27 cellular contexts compared by ENCODE assay signal in the genomic region with DNA sequence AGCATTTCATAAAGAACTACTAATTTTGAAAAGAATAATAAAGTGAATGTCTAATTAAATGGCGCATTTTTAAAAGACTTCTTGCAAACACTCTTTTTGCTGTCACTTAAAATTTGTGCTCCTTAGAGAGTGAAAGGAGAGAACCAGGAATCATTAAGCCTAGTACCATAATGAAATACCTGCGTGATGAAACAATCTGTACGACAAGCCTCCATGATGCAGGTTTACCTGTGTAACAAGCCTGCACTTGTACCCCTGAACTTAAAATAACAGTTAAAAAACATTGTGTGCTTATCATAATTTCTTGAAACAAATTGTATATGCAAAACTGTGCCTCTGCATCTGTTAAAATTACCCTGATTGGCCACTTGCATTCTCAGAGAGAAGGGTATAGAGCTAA.
"Had no signal": no experiment of that assay in that cellular context is flagged by ENCODE, and none has a peak within 500 bp of the region (broad histone marks: within the 10 kb centered on the region; RNA-seq: fewer than 3 reads in every experiment).

No MANE protein-coding gene starts in this region.

- H3K27ac Mint-ChIP-seq: mesothelial cell of epicardium; naive B cell; natural killer cell treated with Interleukin-12 subunit alpha and Interleukin-12 subunit beta and Interleukin-15 and Interleukin-18, amount 100 ng/mL, for 72 hours; stimulated activated naive B cell treated with anti-CD40 and anti-IgM and Interleukin-4, amounts not matched to agents 10 μg/mL and 1 μg/mL and 100 μg/mL, for 72 hours; stimulated activated naive CD8-positive, alpha-beta T cell treated with anti-CD3 and anti-CD28 coated beads, Interleukin-15, Interleukin-2, amounts not matched to agents 100 ng/mL and 50 ng/mL, for 24 hours had no signal

- H3K36me3 Mint-ChIP-seq: naive B cell; natural killer cell treated with Interleukin-12 subunit alpha and Interleukin-12 subunit beta and Interleukin-15 and Interleukin-18, amount 100 ng/mL, for 72 hours; stimulated activated naive B cell treated with anti-CD40 and anti-IgM and Interleukin-4, amounts not matched to agents 10 μg/mL and 1 μg/mL and 100 μg/mL, for 72 hours had no signal

- H3K4me3 Mint-ChIP-seq: mesothelial cell of epicardium; naive B cell; natural killer cell treated with Interleukin-12 subunit alpha and Interleukin-12 subunit beta and Interleukin-15 and Interleukin-18, amount 100 ng/mL, for 72 hours; neural crest cell; stimulated activated naive B cell treated with anti-CD40 and anti-IgM and Interleukin-4, amounts not matched to agents 10 μg/mL and 1 μg/mL and 100 μg/mL, for 72 hours; stimulated activated naive CD8-positive, alpha-beta T cell treated with anti-CD3 and anti-CD28 coated beads, Interleukin-15, Interleukin-2, amounts not matched to agents 100 ng/mL and 50 ng/mL, for 24 hours had no signal

- ATAC-seq: gastrocnemius medialis; left lobe of liver; mucosa of descending colon; natural killer cell treated with Interleukin-12 subunit alpha and Interleukin-12 subunit beta and Interleukin-15 and Interleukin-18, amount 100 ng/mL, for 72 hours; pancreas; right lobe of liver; stimulated activated naive B cell treated with anti-CD40 and anti-IgM and Interleukin-4, amounts not matched to agents 10 μg/mL and 1 μg/mL and 100 μg/mL, for 72 hours had no signal

- H3K36me3 ChIP-seq: esophagus squamous epithelium, gastrocnemius medialis, neutrophil, pancreas, right lobe of liver, thoracic aorta, tibial nerve, upper lobe of left lung had no signal

- H3K27me3 ChIP-seq: dorsolateral prefrontal cortex, esophagus squamous epithelium, gastrocnemius medialis, neutrophil, pancreas, right lobe of liver, tibial nerve, upper lobe of left lung had no signal

- H3K4me3 ChIP-seq: dorsolateral prefrontal cortex, esophagus squamous epithelium, gastrocnemius medialis, lung, mucosa of descending colon, pancreas, right lobe of liver, thoracic aorta, tibial nerve, upper lobe of left lung had no signal

- H3K4me1 ChIP-seq: esophagus squamous epithelium, gastrocnemius medialis, pancreas, right lobe of liver, tibial nerve, upper lobe of left lung had no signal

- H3K9me3 Mint-ChIP-seq: naive B cell; stimulated activated naive B cell treated with anti-CD40 and anti-IgM and Interleukin-4, amounts not matched to agents 10 μg/mL and 1 μg/mL and 100 μg/mL, for 72 hours; stimulated activated naive CD8-positive, alpha-beta T cell treated with anti-CD3 and anti-CD28 coated beads, Interleukin-15, Interleukin-2, amounts not matched to agents 100 ng/mL and 50 ng/mL, for 24 hours had no signal

- H3K4me1 Mint-ChIP-seq: naive B cell; stimulated activated naive B cell treated with anti-CD40 and anti-IgM and Interleukin-4, amounts not matched to agents 10 μg/mL and 1 μg/mL and 100 μg/mL, for 72 hours had no signal

- H3K9me3 ChIP-seq: esophagus squamous epithelium, gastrocnemius medialis, mucosa of descending colon, neutrophil, pancreas, right lobe of liver, thoracic aorta, tibial nerve, upper lobe of left lung had no signal

- H3K27ac ChIP-seq: dorsolateral prefrontal cortex, esophagus squamous epithelium, gastrocnemius medialis, neutrophil, pancreas, right lobe of liver, thoracic aorta, tibial nerve, upper lobe of left lung had no signal

- H3K27me3 Mint-ChIP-seq: naive B cell; natural killer cell treated with Interleukin-12 subunit alpha and Interleukin-12 subunit beta and Interleukin-15 and Interleukin-18, amount 100 ng/mL, for 72 hours; stimulated activated naive B cell treated with anti-CD40 and anti-IgM and Interleukin-4, amounts not matched to agents 10 μg/mL and 1 μg/mL and 100 μg/mL, for 72 hours; stimulated activated naive CD8-positive, alpha-beta T cell treated with anti-CD3 and anti-CD28 coated beads, Interleukin-15, Interleukin-2, amounts not matched to agents 100 ng/mL and 50 ng/mL, for 24 hours had no signal

- DNase-seq: dorsolateral prefrontal cortex; effector CD4-positive, alpha-beta T cell; erythroblast; esophagus squamous epithelium; gastrocnemius medialis; head of caudate nucleus; kidney; mesenchymal stem cell; mucosa of descending colon; naive B cell; pancreas; retina; right lobe of liver; small intestine; stimulated activated CD4-positive, alpha-beta T cell treated with anti-CD3 and anti-CD28 coated beads, Interleukin-15, amount 100 ng/mL, for 24 hours; stimulated activated CD4-positive, alpha-beta T cell treated with anti-CD3 and anti-CD28 coated beads, Interleukin-2, amount 100 ng/mL, for 48 hours; stimulated activated naive B cell treated with anti-CD40 and anti-IgM and Interleukin-4, amounts not matched to agents 10 μg/mL and 1 μg/mL and 100 μg/mL, for 72 hours; upper lobe of left lung had no signal
